1 cellular context compared by ENCODE assay signal in the genomic region with DNA sequence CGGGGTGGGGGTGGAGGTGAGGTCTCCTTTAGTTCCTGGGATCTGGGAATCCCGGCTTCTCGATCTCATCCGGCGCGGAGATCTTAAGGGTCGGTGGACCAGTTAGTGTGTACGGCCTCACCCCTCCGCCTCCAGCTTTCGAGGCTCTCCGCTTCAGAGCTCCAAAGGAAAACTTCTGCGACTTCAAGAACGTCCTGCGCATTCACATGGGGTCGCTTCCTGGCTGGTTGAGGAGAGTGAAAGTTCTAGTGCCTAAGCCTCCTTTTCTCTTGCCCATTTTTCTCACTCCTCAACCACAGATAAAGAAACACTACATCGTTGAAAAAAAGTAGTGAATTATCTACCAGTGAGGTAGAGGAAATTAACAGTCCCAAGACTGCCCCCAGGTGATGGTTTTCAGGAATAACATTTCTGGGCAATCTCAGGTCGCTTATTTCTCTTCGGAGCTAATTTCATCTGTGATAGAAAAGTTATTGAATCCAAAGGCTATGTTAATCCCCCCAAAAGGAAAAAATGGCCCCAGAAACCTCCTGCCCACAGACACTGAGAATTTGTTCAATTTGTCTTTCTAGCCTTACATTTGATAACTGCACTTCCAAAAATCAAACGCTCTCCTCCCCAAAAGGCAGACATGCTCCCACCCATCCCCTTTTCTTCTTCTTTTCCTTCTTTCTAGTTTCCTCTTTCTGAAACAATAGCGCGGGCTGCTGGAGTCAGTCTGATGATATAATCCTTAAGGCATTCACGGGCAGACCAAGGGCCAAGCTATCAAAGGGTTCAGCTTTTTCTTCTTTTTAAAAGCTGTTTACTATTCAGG.
TF ChIP-seq lines count a peak whose summit lies in the region.

No MANE protein-coding gene starts in this region.

TF ChIP-seq in GM12878, 131 proteins besides CTCF, POLR2A, EP300 and RAD21 (continued from another document):
- TF ChIP-seq CBX3 (IDR thresholded peaks at IDR 0.05; ENCODE audit: borderline replicate concordance, low read depth) (no peak), YY1 (IDR thresholded peaks at IDR 0.05; ENCODE audit: low read depth, low read length) (no peak), IKZF1 (conservative IDR thresholded peaks at IDR 0.05) (0 out of 2 replicates have a peak, but pooled peaks have one; percentile 24), BHLHE40 (IDR thresholded peaks at IDR 0.05; ENCODE audit: borderline replicate concordance in 1 of 2, low read depth in 2 of 2, low read length in 1 of 2) (no peak), NRF1 (conservative IDR thresholded peaks at IDR 0.05; ENCODE audit: low read depth, low read length) (no peak), DPF2 (IDR thresholded peaks at IDR 0.05) (no peak), ZNF384 (IDR thresholded peaks at IDR 0.05; ENCODE audit: borderline replicate concordance, low read depth, low read length) (peak; percentile 16; the same call in 1 of the 2 replicates), ZZZ3 (IDR thresholded peaks at IDR 0.05; ENCODE audit: control insufficient read depth, insufficient read length, low read depth) (no peak), NBN (IDR thresholded peaks at IDR 0.05) (no peak), SIN3A (IDR thresholded peaks at IDR 0.05; ENCODE audit: low read depth, low read length) (no peak), STAT3 (IDR thresholded peaks at IDR 0.05; ENCODE audit: low read depth, low read length) (no peak), CHD2 (IDR thresholded peaks at IDR 0.05; ENCODE audit: borderline replicate concordance, low read depth, low read length) (no peak), SMC3 (IDR thresholded peaks at IDR 0.05; ENCODE audit: borderline replicate concordance, low read length) (peak; percentile 81)
- TF ChIP-seq, protein P1, sequence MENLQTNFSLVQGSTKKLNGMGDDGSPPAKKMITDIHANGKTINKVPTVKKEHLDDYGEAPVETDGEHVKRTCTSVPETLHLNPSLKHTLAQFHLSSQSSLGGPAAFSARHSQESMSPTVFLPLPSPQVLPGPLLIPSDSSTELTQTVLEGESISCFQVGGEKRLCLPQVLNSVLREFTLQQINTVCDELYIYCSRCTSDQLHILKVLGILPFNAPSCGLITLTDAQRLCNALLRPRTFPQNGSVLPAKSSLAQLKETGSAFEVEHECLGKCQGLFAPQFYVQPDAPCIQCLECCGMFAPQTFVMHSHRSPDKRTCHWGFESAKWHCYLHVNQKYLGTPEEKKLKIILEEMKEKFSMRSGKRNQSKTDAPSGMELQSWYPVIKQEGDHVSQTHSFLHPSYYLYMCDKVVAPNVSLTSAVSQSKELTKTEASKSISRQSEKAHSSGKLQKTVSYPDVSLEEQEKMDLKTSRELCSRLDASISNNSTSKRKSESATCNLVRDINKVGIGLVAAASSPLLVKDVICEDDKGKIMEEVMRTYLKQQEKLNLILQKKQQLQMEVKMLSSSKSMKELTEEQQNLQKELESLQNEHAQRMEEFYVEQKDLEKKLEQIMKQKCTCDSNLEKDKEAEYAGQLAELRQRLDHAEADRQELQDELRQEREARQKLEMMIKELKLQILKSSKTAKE (IDR thresholded peaks at IDR 0.05; ENCODE audit: low read depth, poor library complexity, severe bottlenecking), result no peak
- TF ChIP-seq, protein P2, sequence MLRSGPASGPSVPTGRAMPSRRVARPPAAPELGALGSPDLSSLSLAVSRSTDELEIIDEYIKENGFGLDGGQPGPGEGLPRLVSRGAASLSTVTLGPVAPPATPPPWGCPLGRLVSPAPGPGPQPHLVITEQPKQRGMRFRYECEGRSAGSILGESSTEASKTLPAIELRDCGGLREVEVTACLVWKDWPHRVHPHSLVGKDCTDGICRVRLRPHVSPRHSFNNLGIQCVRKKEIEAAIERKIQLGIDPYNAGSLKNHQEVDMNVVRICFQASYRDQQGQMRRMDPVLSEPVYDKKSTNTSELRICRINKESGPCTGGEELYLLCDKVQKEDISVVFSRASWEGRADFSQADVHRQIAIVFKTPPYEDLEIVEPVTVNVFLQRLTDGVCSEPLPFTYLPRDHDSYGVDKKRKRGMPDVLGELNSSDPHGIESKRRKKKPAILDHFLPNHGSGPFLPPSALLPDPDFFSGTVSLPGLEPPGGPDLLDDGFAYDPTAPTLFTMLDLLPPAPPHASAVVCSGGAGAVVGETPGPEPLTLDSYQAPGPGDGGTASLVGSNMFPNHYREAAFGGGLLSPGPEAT (IDR thresholded peaks at IDR 0.05; ENCODE audit: low read depth), result no peak
- TF ChIP-seq, protein P3, sequence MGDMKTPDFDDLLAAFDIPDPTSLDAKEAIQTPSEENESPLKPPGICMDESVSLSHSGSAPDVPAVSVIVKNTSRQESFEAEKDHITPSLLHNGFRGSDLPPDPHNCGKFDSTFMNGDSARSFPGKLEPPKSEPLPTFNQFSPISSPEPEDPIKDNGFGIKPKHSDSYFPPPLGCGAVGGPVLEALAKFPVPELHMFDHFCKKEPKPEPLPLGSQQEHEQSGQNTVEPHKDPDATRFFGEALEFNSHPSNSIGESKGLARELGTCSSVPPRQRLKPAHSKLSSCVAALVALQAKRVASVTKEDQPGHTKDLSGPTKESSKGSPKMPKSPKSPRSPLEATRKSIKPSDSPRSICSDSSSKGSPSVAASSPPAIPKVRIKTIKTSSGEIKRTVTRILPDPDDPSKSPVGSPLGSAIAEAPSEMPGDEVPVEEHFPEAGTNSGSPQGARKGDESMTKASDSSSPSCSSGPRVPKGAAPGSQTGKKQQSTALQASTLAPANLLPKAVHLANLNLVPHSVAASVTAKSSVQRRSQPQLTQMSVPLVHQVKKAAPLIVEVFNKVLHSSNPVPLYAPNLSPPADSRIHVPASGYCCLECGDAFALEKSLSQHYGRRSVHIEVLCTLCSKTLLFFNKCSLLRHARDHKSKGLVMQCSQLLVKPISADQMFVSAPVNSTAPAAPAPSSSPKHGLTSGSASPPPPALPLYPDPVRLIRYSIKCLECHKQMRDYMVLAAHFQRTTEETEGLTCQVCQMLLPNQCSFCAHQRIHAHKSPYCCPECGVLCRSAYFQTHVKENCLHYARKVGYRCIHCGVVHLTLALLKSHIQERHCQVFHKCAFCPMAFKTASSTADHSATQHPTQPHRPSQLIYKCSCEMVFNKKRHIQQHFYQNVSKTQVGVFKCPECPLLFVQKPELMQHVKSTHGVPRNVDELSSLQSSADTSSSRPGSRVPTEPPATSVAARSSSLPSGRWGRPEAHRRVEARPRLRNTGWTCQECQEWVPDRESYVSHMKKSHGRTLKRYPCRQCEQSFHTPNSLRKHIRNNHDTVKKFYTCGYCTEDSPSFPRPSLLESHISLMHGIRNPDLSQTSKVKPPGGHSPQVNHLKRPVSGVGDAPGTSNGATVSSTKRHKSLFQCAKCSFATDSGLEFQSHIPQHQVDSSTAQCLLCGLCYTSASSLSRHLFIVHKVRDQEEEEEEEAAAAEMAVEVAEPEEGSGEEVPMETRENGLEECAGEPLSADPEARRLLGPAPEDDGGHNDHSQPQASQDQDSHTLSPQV (IDR thresholded peaks at IDR 0.05), result no peak
